In genomic region chrX:63754860-63755579, GRCh38 we compare ENCODE assay signal across 8 cellular contexts. TPM values are rescaled to one million over a fixed set of nuclear protein-coding genes. Genes with fewer than 3 reads are reported as not detected.
DNase-seq lines count a peak whose midpoint lies in the region; ATAC-seq, FAIRE-seq and TF ChIP-seq lines count a peak whose summit lies in the region.

No MANE protein-coding gene starts in this region.

- peak overlapping the region; percentile 76 for H3K4me3 ChIP-seq in fibroblast of the aortic adventitia (ENCODE audit: low read depth, low read length)

- peak overlapping the region; percentile 94 to 97 (median 96) for H3K4me3 Mint-ChIP-seq in nephron

- H3K4me1 Mint-ChIP-seq in nephron: peaks cover 41% of the 10 kb centered on the region

- TF ChIP-seq CTCF in fibroblast of the aortic adventitia (IDR thresholded peaks at IDR 0.05; ENCODE audit: insufficient read depth, low read length) (no peak), nephron (IDR thresholded peaks at IDR 0.05; ENCODE audit: unreplicated experiment in 3 of 3) (no peak)

- peaks cover 3% of the 10 kb centered on the region for H3K9me3 Mint-ChIP-seq in nephron

- peak; percentile 61 for FAIRE-seq in H54 (lab: Jason Lieb, UNC)

- TF ChIP-seq POLR2A in H54 (IDR thresholded peaks at IDR 0.05; ENCODE audit: low read depth, low read length): peak; percentile 75

- DNase-seq in ELF-1 (ENCODE audit: low read depth, low spot score) (peak; percentile 99), H54 (ENCODE audit: insufficient read length, low spot score) (peak; percentile 68), M059J (ENCODE audit: low read depth) (peak; percentile 96), SHP77 (lab: John Stamatoyannopoulos, UW) (peak; percentile 71 to 87), activated gamma-delta T cell (lab: John Stamatoyannopoulos, UW) (peak; percentile 71), fibroblast of the aortic adventitia (ENCODE audit: low read depth) (peak; percentile 93)
- DNase-seq in stimulated activated naive CD8-positive, alpha-beta T cell treated with anti-CD3 and anti-CD28 coated beads, Interleukin-15, Interleukin-2, amounts not matched to agents 100 U/mL and 50 U/mL, for 24 hours: peak; percentile 83

- peak overlapping the region; percentile 92 to 99 (median 98) for H3K27ac Mint-ChIP-seq in nephron

- no peaks in the 10 kb centered on the region for H3K36me3 Mint-ChIP-seq in nephron (ENCODE audit: low read depth)

- peak; percentile 97 for ATAC-seq in stimulated activated naive CD8-positive, alpha-beta T cell treated with anti-CD3 and anti-CD28 coated beads, Interleukin-15, Interleukin-2, amounts not matched to agents 100 U/mL and 50 U/mL, for 24 hours

- H3K27me3 Mint-ChIP-seq in nephron (ENCODE audit: low read depth): no peaks in the 10 kb centered on the region

RNA-seq across cellular contexts. Expression of gene ARHGEF9, which starts 30.0 kb away (rescaled TPM):
- 22.0 and 28.1 TPM in 2 replicates for total RNA-seq in M059J (2014; rRNA removed; shearing (Covaris generic))
- total RNA-seq in fibroblast of the aortic adventitia (ENCODE audit: low replicate concordance): 13.8 and 19.2 TPM in 2 replicates

Comparison
In these comparisons a context has a peak if more than half of its experiments do, and no peak if none do; other contexts are left out.
1. Peak in every context shown above with its lines: DNase-seq, ATAC-seq and H3K4me3 ChIP-seq.